ENCODE assay signal across 8 cellular contexts in genomic region chr4:102826105-102826889, GRCh38. TPM values are rescaled to one million over a fixed set of nuclear protein-coding genes. Genes with fewer than 3 reads are reported as not detected.
DNase-seq lines count a peak whose midpoint lies in the region; ATAC-seq and TF ChIP-seq lines count a peak whose summit lies in the region.

No MANE protein-coding gene starts in this region.

- dilution Hi-C loops in mammary epithelial cell (cut with HindIII; ENCODE audit: low sequenced_read_pairs): no loop called here

- H3K4me1 ChIP-seq in mammary epithelial cell (ENCODE audit: insufficient read depth, low read length) (peaks cover 15% of the 10 kb centered on the region), mucosa of stomach (ENCODE audit: control insufficient read depth, insufficient read depth, low read length) (peaks cover 20% of the 10 kb centered on the region)

- peak overlapping the region; percentile 99 for H3K9ac ChIP-seq in mammary epithelial cell (ENCODE audit: insufficient read depth, low read length)
- peak overlapping the region; percentile 99 for H3K9ac ChIP-seq in mucosa of stomach (ENCODE audit: low read length)

- peaks cover 4% of the 10 kb centered on the region for H3K36me3 ChIP-seq in mammary epithelial cell (ENCODE audit: insufficient read depth, low read length)
- H3K36me3 ChIP-seq in mucosa of stomach (ENCODE audit: control insufficient read depth, insufficient read depth, low read length): no peaks in the 10 kb centered on the region

- DNase-seq in AG04449 (ENCODE audit: low read depth, low spot score) (no peak), HFF-Myc (ENCODE audit: extremely low read depth, low read depth) (no peak), mammary epithelial cell (no peak), SHP77 treated with DMSO at 0.1 percent for 48 hours (lab: John Stamatoyannopoulos, UW) (no peak), GOT3 (lab: John Stamatoyannopoulos, UW) (no peak), activated gamma-delta T cell treated with Interleukin-2 at 50 U/mL for 16 hours (no peak)

- in situ Hi-C loops in mammary epithelial cell (cut with MboI; ENCODE audit: low sequenced_read_pairs in 2 of 2): loop anchor here in 1 of 2 donors (5.0 kb wide), 1 partner anchor 191 kb away; the partner anchor contains the start of gene SLC9B1

- peak overlapping the region; percentile 86 for H3K4me2 ChIP-seq in mammary epithelial cell (ENCODE audit: insufficient read depth, low read depth, low read length)

- WGBS in mammary epithelial cell (ENCODE audit: low coverage, missing lambda C conversion rate): 3% methylated on average over 28 of the region's 38 CpGs

- POLR2A ChIA-PET in AG04449 (lab: Yijun Ruan, JAX): interaction anchor here (1.7 to 4.5 kb wide), 5 partner anchors 10 to 206 kb away, joined by 6 to 54 read pairs (median 37); partner anchors contain the start of gene CISD2

- CTCF ChIA-PET in AG04449 (lab: Yijun Ruan, JAX) (interaction anchor here (4.6 to 4.7 kb wide), 2 partner anchors 10 to 205 kb away, joined by 21 to 38 read pairs; no protein-coding TSS in a partner anchor), mammary epithelial cell (lab: Charles Lee; ENCODE audit: low non-redundant PET) (interaction anchor here (0.5 to 0.6 kb wide), 3 partner anchors 71 to 395 kb away, joined by 3 to 19 read pairs (median 8); no protein-coding TSS in a partner anchor)

- no peaks in the 10 kb centered on the region for H3K9me3 ChIP-seq in mammary epithelial cell (replicated peaks; ENCODE audit: insufficient read depth, low read length)
- no peaks in the 10 kb centered on the region for H3K9me3 ChIP-seq in mucosa of stomach (ENCODE audit: control insufficient read depth, low read length)

- peak overlapping the region; percentile 81 for H2AFZ ChIP-seq in mammary epithelial cell (ENCODE audit: low read depth, low read length)

- TF ChIP-seq CTCF in AG04449 (IDR thresholded peaks at IDR 0.05; ENCODE audit: insufficient read depth, low read length, missing control alignments): no peak
- no peak for TF ChIP-seq CTCF in HFF-Myc (IDR thresholded peaks at IDR 0.05; ENCODE audit: low read depth, low read length, missing control alignments)
- TF ChIP-seq CTCF in mammary epithelial cell (conservative IDR thresholded peaks at IDR 0.05 in 1 of 2, IDR thresholded peaks at IDR 0.05 in 1 of 2; ENCODE audit: extremely low read depth in 1 of 2, insufficient read depth in 1 of 2, low read depth in 1 of 2, low read length in 2 of 2): no peak

- TSS peak; percentile 22 for BruUV-seq in mammary epithelial cell (replicated peaks; lab: Mats Ljungman, UMichigan)

- H3K79me2 ChIP-seq in mammary epithelial cell (ENCODE audit: insufficient read depth, low read length): peaks cover 70% of the 10 kb centered on the region

- no peak for ATAC-seq in HG02870 (IDR thresholded peaks at IDR 0.05; ENCODE audit: unreplicated experiment)

- peak overlapping the region; percentile 86 for H3K4me3 ChIP-seq in AG04449 (ENCODE audit: low read depth, low read length)
- peak overlapping the region; percentile 98 for H3K4me3 ChIP-seq in HFF-Myc (replicated peaks; ENCODE audit: low read depth, low read length)
- peak overlapping the region; percentile 92 to 93 (median 93) for H3K4me3 ChIP-seq in mammary epithelial cell (replicated peaks in 1 of 3; ENCODE audit: insufficient read depth in 1 of 3, low read depth in 2 of 3, low read length in 3 of 3)
- peak overlapping the region; percentile 94 for H3K4me3 ChIP-seq in mucosa of stomach (ENCODE audit: low read length)

- peaks cover 13% of the 10 kb centered on the region for H4K20me1 ChIP-seq in mammary epithelial cell (ENCODE audit: insufficient read depth, low read length)

- H3K27me3 ChIP-seq in mammary epithelial cell (ENCODE audit: insufficient read depth, low read length): no peaks in the 10 kb centered on the region
- H3K27me3 ChIP-seq in mucosa of stomach (ENCODE audit: control insufficient read depth, insufficient read depth, low read length): no peaks in the 10 kb centered on the region

- intact Hi-C loops in mammary epithelial cell (cut with micrococcal nuclease): loop anchor here (2.0 to 5.0 kb wide), 5 partner anchors 39 to 324 kb away; partner anchors contain the start of genes MANBA and NFKB1

- H3K27ac ChIP-seq in mammary epithelial cell (ENCODE audit: insufficient read depth, low read depth, low read length): peak overlapping the region; percentile 99

RNA-seq across cellular contexts. Expression of gene UBE2D3, which starts 1.1 kb away (rescaled TPM):
- 100 to 1,000 TPM; 338 to 352 TPM for total RNA-seq in mammary epithelial cell
- 311 TPM for polyA plus RNA-seq in mammary epithelial cell
- polyA minus RNA-seq in mammary epithelial cell: 367 TPM

RNA-seq across cellular contexts. Expression of gene CISD2, which starts 42.5 kb away (rescaled TPM):
- total RNA-seq in mammary epithelial cell: 10 to 100 TPM; 23.0 to 26.8 TPM
- polyA plus RNA-seq in mammary epithelial cell: 19.2 TPM
- 14.8 TPM for polyA minus RNA-seq in mammary epithelial cell
